Comparison of ENCODE assay signal across 17 cellular contexts in the genomic region with DNA sequence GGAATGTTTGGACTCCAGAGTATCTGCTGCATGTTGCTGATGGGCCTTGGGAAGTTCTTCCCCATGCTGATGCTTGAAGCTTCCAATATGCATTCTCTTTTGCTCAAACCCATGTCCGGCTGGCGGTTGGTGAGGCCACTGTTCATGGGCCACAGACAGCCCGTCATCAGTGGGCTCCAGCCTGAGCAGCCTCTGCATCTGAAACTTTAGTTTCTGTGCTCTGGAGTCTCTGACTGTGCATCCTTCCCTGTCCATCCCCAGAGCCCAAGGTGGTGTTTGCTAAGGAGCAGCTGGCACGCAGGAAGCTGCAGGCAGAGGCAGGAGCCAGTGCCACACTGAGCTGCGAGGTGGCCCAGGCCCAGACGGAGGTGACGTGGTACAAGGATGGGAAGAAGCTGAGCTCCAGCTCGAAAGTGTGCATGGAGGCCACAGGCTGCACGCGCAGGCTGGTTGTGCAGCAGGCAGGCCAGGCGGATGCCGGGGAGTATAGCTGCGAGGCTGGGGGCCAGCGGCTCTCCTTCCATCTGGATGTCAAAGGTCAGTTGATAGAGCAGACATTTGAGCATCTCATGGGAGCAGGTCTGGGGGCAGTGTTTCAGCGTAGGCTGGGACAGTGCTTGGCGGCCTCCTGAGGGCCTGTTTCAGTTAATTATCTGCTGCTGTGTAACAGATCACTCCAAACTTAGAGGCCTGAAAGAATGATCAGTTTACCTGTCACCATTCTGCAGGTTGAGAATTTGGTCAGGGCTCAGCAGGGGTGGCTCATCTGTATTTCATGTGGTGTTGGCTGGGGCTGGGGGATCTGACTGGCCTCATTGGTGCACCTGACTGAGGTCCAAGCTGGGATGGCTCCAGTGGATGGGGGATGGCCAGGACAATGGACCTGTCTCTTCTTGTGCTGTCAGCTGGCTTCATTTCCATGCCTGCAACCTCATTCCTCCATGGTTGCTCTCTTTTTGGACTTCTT.
"Had no signal": no experiment of that assay in that cellular context is flagged by ENCODE, and none has a peak within 500 bp of the region (broad histone marks: within the 10 kb centered on the region; RNA-seq: fewer than 3 reads in every experiment).

No MANE protein-coding gene starts in this region.

- ATAC-seq: heart left ventricle; left lobe of liver; mucosa of descending colon; naive thymus-derived CD8-positive, alpha-beta T cell; right cardiac atrium; stimulated activated memory B cell treated with anti-CD40 and anti-IgM and Interleukin-4, amounts not matched to agents 10 μg/mL and 1 μg/mL and 100 μg/mL, for 72 hours had no signal

- H3K36me3 ChIP-seq: neutrophil had no signal

- H3K4me1 Mint-ChIP-seq: stimulated activated memory B cell treated with anti-CD40 and anti-IgM and Interleukin-4, amounts not matched to agents 10 μg/mL and 1 μg/mL and 100 μg/mL, for 72 hours had no signal

- H3K4me3 Mint-ChIP-seq: dendritic cell treated with granulocyte-macrophage colony-stimulating factor and Interleukin-4, amounts not matched to agents 40 ng/mL and 50 ng/mL, for 4 days; naive thymus-derived CD8-positive, alpha-beta T cell; stimulated activated memory B cell treated with anti-CD40 and anti-IgM and Interleukin-4, amounts not matched to agents 10 μg/mL and 1 μg/mL and 100 μg/mL, for 72 hours; stimulated activated naive CD8-positive, alpha-beta T cell treated with anti-CD3 and anti-CD28 coated beads, Interleukin-15, Interleukin-2, amounts not matched to agents 100 ng/mL and 50 ng/mL, for 24 hours had no signal

- H3K27ac ChIP-seq: heart left ventricle, neutrophil, testis, tibial nerve had no signal

- H3K27ac Mint-ChIP-seq: dendritic cell treated with granulocyte-macrophage colony-stimulating factor and Interleukin-4, amounts not matched to agents 40 ng/mL and 50 ng/mL, for 4 days; stimulated activated memory B cell treated with anti-CD40 and anti-IgM and Interleukin-4, amounts not matched to agents 10 μg/mL and 1 μg/mL and 100 μg/mL, for 72 hours; stimulated activated naive CD8-positive, alpha-beta T cell treated with anti-CD3 and anti-CD28 coated beads, Interleukin-15, Interleukin-2, amounts not matched to agents 100 ng/mL and 50 ng/mL, for 24 hours had no signal

- H3K9me3 ChIP-seq: neutrophil, testis had no signal

- H3K4me3 ChIP-seq: heart left ventricle, mucosa of descending colon, testis, tibial nerve had no signal

- H3K27me3 Mint-ChIP-seq: dendritic cell treated with granulocyte-macrophage colony-stimulating factor and Interleukin-4, amounts not matched to agents 40 ng/mL and 50 ng/mL, for 4 days; naive thymus-derived CD8-positive, alpha-beta T cell; stimulated activated memory B cell treated with anti-CD40 and anti-IgM and Interleukin-4, amounts not matched to agents 10 μg/mL and 1 μg/mL and 100 μg/mL, for 72 hours; stimulated activated naive CD8-positive, alpha-beta T cell treated with anti-CD3 and anti-CD28 coated beads, Interleukin-15, Interleukin-2, amounts not matched to agents 100 ng/mL and 50 ng/mL, for 24 hours had no signal

- DNase-seq: erythroblast; foreskin melanocyte; hippocampal formation; mammary epithelial cell; mucosa of descending colon; right cardiac atrium; stimulated activated CD4-positive, alpha-beta T cell treated with anti-CD3 and anti-CD28 coated beads, Interleukin-4, amount 100 ng/mL, for 1 hour; testis had no signal

- H3K9me3 Mint-ChIP-seq: stimulated activated naive CD8-positive, alpha-beta T cell treated with anti-CD3 and anti-CD28 coated beads, Interleukin-15, Interleukin-2, amounts not matched to agents 100 ng/mL and 50 ng/mL, for 24 hours had no signal

- FAIRE-seq: endothelial cell of umbilical vein had no signal

- H3K4me1 ChIP-seq: testis, tibial nerve had no signal

- H3K27me3 ChIP-seq: heart left ventricle, neutrophil, testis, tibial nerve had no signal
